Comparison of ENCODE assay signal across 19 cellular contexts in the genomic region with DNA sequence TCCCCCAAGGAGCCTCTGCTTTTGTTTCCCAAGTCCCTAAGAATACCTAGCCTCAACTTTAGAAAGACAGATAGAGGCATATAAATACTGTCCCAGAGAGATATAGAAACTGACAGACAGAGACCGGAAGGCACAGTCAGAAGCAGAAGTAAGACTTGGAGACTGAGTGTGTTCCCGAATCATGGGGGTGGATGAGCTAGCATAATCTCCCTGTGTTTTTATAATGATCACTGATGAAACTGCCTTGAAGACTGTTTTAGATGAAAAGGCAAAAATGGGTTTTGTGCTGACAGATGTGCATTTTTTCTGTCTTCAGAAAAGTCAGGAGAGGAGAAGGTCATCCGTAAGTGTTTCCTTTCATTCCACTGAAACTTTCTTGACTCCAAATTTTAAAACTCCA. TPM values are rescaled to one million over a fixed set of nuclear protein-coding genes. Genes with fewer than 3 reads are reported as not detected.
A peak's percentile ranks its signal among the peaks of the same experiment; 100 is the strongest.
DNase-seq lines count a peak whose midpoint lies in the region; ATAC-seq and TF ChIP-seq lines count a peak whose summit lies in the region.
"Had no signal": no experiment of that assay in that cellular context is flagged by ENCODE, and none has a peak within 500 bp of the region (broad histone marks: within the 10 kb centered on the region; RNA-seq: fewer than 3 reads in every experiment).

No MANE protein-coding gene starts in this region.

- H3K36me3 ChIP-seq in GM23338 (ENCODE audit: insufficient read depth) (no peaks in the 10 kb centered on the region), neutrophil (no peaks in the 10 kb centered on the region), mammary epithelial cell (ENCODE audit: insufficient read depth, low read length) (no peaks in the 10 kb centered on the region)
- H3K36me3 ChIP-seq: HAP-1, prostate gland had no signal

- in situ Hi-C loops in mammary epithelial cell (cut with MboI; ENCODE audit: low sequenced_read_pairs in 2 of 2): no loop called here

- H3K27me3 ChIP-seq in GM23338 (ENCODE audit: insufficient read depth) (no peaks in the 10 kb centered on the region; the same call in 1 of the 2 replicates), neutrophil (no peaks in the 10 kb centered on the region), mammary epithelial cell (ENCODE audit: insufficient read depth, low read length) (no peaks in the 10 kb centered on the region)

- no peaks in the 10 kb centered on the region for H4K20me1 ChIP-seq in GM23338 (replicated peaks; ENCODE audit: insufficient read depth)
- H4K20me1 ChIP-seq in mammary epithelial cell (ENCODE audit: insufficient read depth, low read length): no peaks in the 10 kb centered on the region

- WGBS in mammary epithelial cell (ENCODE audit: low coverage, missing lambda C conversion rate): 66% methylated on average over 3 of the region's 3 CpGs

- ATAC-seq in GM23338 (no peak), HG02763 (IDR thresholded peaks at IDR 0.05; ENCODE audit: unreplicated experiment) (no peak)
- ATAC-seq: activated CD4-positive, alpha-beta T cell treated with anti-CD3 and anti-CD28 coated beads for 36 hours; Panc1 had no signal

- BruUV-seq in mammary epithelial cell (replicated peaks; lab: Mats Ljungman, UMichigan): no TSS peak

- no peak overlapping the region for H3K9ac ChIP-seq in mammary epithelial cell (ENCODE audit: insufficient read depth, low read length)

- no peaks in the 10 kb centered on the region for H3K36me3 Mint-ChIP-seq in GM23338 (ENCODE audit: low read depth)
- H3K36me3 Mint-ChIP-seq: IgD-negative memory B cell had no signal

- H3K4me1 ChIP-seq in GM23338 (ENCODE audit: insufficient read depth) (no peaks in the 10 kb centered on the region), neutrophil (ENCODE audit: control insufficient read depth in 1 of 2, insufficient read depth in 1 of 2, low read depth in 1 of 2, low read length in 1 of 2) (peaks cover 35 to 44% of the 10 kb centered on the region in 2 experiments), mammary epithelial cell (ENCODE audit: insufficient read depth, low read length) (peaks cover 3% of the 10 kb centered on the region)
- H3K4me1 ChIP-seq: HAP-1, prostate gland had no signal

- H3K4me3 Mint-ChIP-seq in GM23338: no peak overlapping the region; the same call in 2 of the 3 replicates
- H3K4me3 Mint-ChIP-seq: activated CD4-positive, alpha-beta T cell treated with anti-CD3 and anti-CD28 coated beads for 36 hours; CD4-positive, CD25-positive, alpha-beta regulatory T cell; IgD-negative memory B cell; T-helper 1 cell treated with Interleukin-12 subunit alpha and Interleukin-12 subunit beta and Interleukin-4 antibody, amounts not matched to agents 30 μg/mL and 1 μg/mL, for 36 hours had no signal

- intact Hi-C loops in mammary epithelial cell (cut with micrococcal nuclease): no loop called here

- TF ChIP-seq CTCF in GM23338 (conservative IDR thresholded peaks at IDR 0.05; ENCODE audit: low read depth in 2 of 2) (no peak), neutrophil (IDR thresholded peaks at IDR 0.05) (no peak), mammary epithelial cell (conservative IDR thresholded peaks at IDR 0.05 in 1 of 2, IDR thresholded peaks at IDR 0.05 in 1 of 2; ENCODE audit: extremely low read depth in 1 of 2, insufficient read depth in 1 of 2, low read depth in 1 of 2, low read length in 2 of 2) (no peak)

- no peak overlapping the region for H3K27ac Mint-ChIP-seq in GM23338
- H3K27ac Mint-ChIP-seq: activated CD4-positive, alpha-beta T cell treated with anti-CD3 and anti-CD28 coated beads for 36 hours; CD4-positive, CD25-positive, alpha-beta regulatory T cell; IgD-negative memory B cell; T-helper 1 cell treated with Interleukin-12 subunit alpha and Interleukin-12 subunit beta and Interleukin-4 antibody, amounts not matched to agents 30 μg/mL and 1 μg/mL, for 36 hours had no signal

- H3K4me2 ChIP-seq in GM23338 (no peak overlapping the region), mammary epithelial cell (ENCODE audit: insufficient read depth, low read depth, low read length) (no peak overlapping the region)

- dilution Hi-C loops in mammary epithelial cell (cut with HindIII; ENCODE audit: low sequenced_read_pairs): no loop called here

- no peaks in the 10 kb centered on the region for H3K9me3 Mint-ChIP-seq in GM23338
- H3K9me3 Mint-ChIP-seq: IgD-negative memory B cell; T-helper 1 cell treated with Interleukin-12 subunit alpha and Interleukin-12 subunit beta and Interleukin-4 antibody, amounts not matched to agents 30 μg/mL and 1 μg/mL, for 36 hours had no signal

- H3K9me3 ChIP-seq in neutrophil (no peaks in the 10 kb centered on the region), mammary epithelial cell (replicated peaks; ENCODE audit: insufficient read depth, low read length) (no peaks in the 10 kb centered on the region)
- H3K9me3 ChIP-seq: HAP-1, prostate gland had no signal

- H3K4me1 Mint-ChIP-seq in GM23338: no peaks in the 10 kb centered on the region; the same call in 2 of the 3 replicates

- CTCF ChIA-PET in mammary epithelial cell (lab: Charles Lee; ENCODE audit: low non-redundant PET): no interaction called here

- H3K27ac ChIP-seq in GM23338 (ENCODE audit: low read depth) (no peak overlapping the region), caudate nucleus (ENCODE audit: low read depth, low read length) (peak overlapping the region; percentile 26), neutrophil (peak overlapping the region; percentile 58), mammary epithelial cell (ENCODE audit: insufficient read depth, low read depth, low read length) (no peak overlapping the region)
- H3K27ac ChIP-seq: prostate gland had no signal

- no peaks in the 10 kb centered on the region for H3K79me2 ChIP-seq in GM23338 (replicated peaks; ENCODE audit: insufficient read depth)
- no peaks in the 10 kb centered on the region for H3K79me2 ChIP-seq in mammary epithelial cell (ENCODE audit: insufficient read depth, low read length)

- peaks cover 10% of the 10 kb centered on the region for H3K27me3 Mint-ChIP-seq in GM23338 (ENCODE audit: insufficient read depth, low read depth, poor library complexity)

- no peak for DNase-seq in GM23338 (ENCODE audit: low spot score)
- peak; percentile 29 for DNase-seq in NOMO-1 treated with dmso at 0.1 percent for 144 hours (lab: John Stamatoyannopoulos, UW; ENCODE audit: unreplicated experiment)
- DNase-seq in caudate nucleus (lab: John Stamatoyannopoulos, UW): peak in 8 of 61 donors; percentile 8 to 65 (median 26)
- no peak for DNase-seq in dedifferentiated amniotic fluid mesenchymal stem cell (ENCODE audit: extremely low spot score)
- no peak for DNase-seq in COLO668 (lab: John Stamatoyannopoulos, UW; ENCODE audit: unreplicated experiment)
- no peak for DNase-seq in mammary epithelial cell
- DNase-seq: activated CD4-positive, alpha-beta T cell treated with anti-CD3 and anti-CD28 coated beads for 36 hours; CD4-positive, CD25-positive, alpha-beta regulatory T cell; NCI-H1436; NCI-H446 had no signal

- H3F3A ChIP-seq in GM23338 (replicated peaks; ENCODE audit: low read depth): no peaks in the 10 kb centered on the region

- no peaks in the 10 kb centered on the region for H3K9me2 ChIP-seq in GM23338 (ENCODE audit: insufficient read depth)

- H3K4me3 ChIP-seq in GM23338 (no peak overlapping the region), neutrophil (ENCODE audit: low read depth in 1 of 2, low read length in 1 of 2) (no peak overlapping the region), mammary epithelial cell (replicated peaks in 1 of 3; ENCODE audit: insufficient read depth in 1 of 3, low read depth in 2 of 3, low read length in 3 of 3) (no peak overlapping the region)
- H3K4me3 ChIP-seq: HAP-1, prostate gland had no signal

- H2AFZ ChIP-seq in GM23338: 0 out of 2 replicates have a peak overlapping the region, but pooled peaks have one; percentile 28
- H2AFZ ChIP-seq in mammary epithelial cell (ENCODE audit: low read depth, low read length): no peak overlapping the region

TF ChIP-seq in GM23338, 12 proteins besides CTCF, POLR2A, EP300 and RAD21:
- TF ChIP-seq STAT1 (IDR thresholded peaks at IDR 0.05; ENCODE audit: unreplicated experiment) (no peak), ZNF114 (CRISPR knock-in tag; IDR thresholded peaks at IDR 0.05) (no peak), ZNF331 (CRISPR knock-in tag; IDR thresholded peaks at IDR 0.05; ENCODE audit: low read depth) (no peak)

RNA-seq across cellular contexts. Expression of gene PSMD3, which starts 8.3 kb away (rescaled TPM):
- 200 and 217 TPM in 2 replicates for total RNA-seq in GM23338 (2014; rRNA removed; shearing (Covaris generic))
- polyA plus RNA-seq in GM23338 (2016; fragmentation: Nextera tagmentation; extraction: Ambion mirVana): 100 and 112 TPM in 2 replicates
- 100 to 1,000 TPM; 112 to 159 TPM for total RNA-seq in mammary epithelial cell
- polyA plus RNA-seq in mammary epithelial cell: 184 TPM
- polyA minus RNA-seq in mammary epithelial cell: 160 TPM

RNA-seq across cellular contexts. Expression of gene GSDMA, which starts 9.5 kb away (rescaled TPM):
- total RNA-seq in GM23338 (2014; rRNA removed; shearing (Covaris generic)): 1.0 TPM in 1 of 2 replicates, not detected in the other
- polyA plus RNA-seq in GM23338 (2016; fragmentation: Nextera tagmentation; extraction: Ambion mirVana) (not detected in 2 replicates), mammary epithelial cell (7.8 TPM)
- 10 to 100 TPM in 1 of 2 donors, under 1 TPM in 1; 0.67 to 12.7 TPM for total RNA-seq in mammary epithelial cell
- polyA minus RNA-seq in mammary epithelial cell: 2.5 TPM
- total RNA-seq: endothelial cell of umbilical vein had no signal
- polyA plus RNA-seq: endothelial cell of umbilical vein had no signal

RNA-seq across cellular contexts. Expression of gene CSF3, which starts 43.0 kb away (rescaled TPM):
- 1.2 TPM in 1 of 2 replicates, not detected in the other for total RNA-seq in GM23338 (2014; rRNA removed; shearing (Covaris generic))
- polyA plus RNA-seq in GM23338 (2016; fragmentation: Nextera tagmentation; extraction: Ambion mirVana): not detected in 2 replicates
- 1 to 10 TPM in 1 of 2 donors, not detected in 1; 8.2 TPM for total RNA-seq in mammary epithelial cell
- 5.1 TPM for polyA plus RNA-seq in mammary epithelial cell
- polyA minus RNA-seq in mammary epithelial cell: not detected
- total RNA-seq: activated CD4-positive, alpha-beta T cell treated with anti-CD3 and anti-CD28 coated beads for 36 hours; CD4-positive, CD25-positive, alpha-beta regulatory T cell had no signal
- polyA plus RNA-seq: CD4-positive, CD25-positive, alpha-beta regulatory T cell; IgD-negative memory B cell had no signal

RNA-seq across cellular contexts. Expression of gene LRRC3C, which starts 44.7 kb away (rescaled TPM):
- 0.24 TPM in 1 of 2 replicates, not detected in the other for total RNA-seq in GM23338 (2014; rRNA removed; shearing (Covaris generic))
- polyA plus RNA-seq in GM23338 (2016; fragmentation: Nextera tagmentation; extraction: Ambion mirVana): not detected in 2 replicates
- not detected for total RNA-seq in mammary epithelial cell
- polyA plus RNA-seq in mammary epithelial cell: not detected
- not detected for polyA minus RNA-seq in mammary epithelial cell
- total RNA-seq: activated CD4-positive, alpha-beta T cell treated with anti-CD3 and anti-CD28 coated beads for 36 hours; CD4-positive, CD25-positive, alpha-beta regulatory T cell; endothelial cell of umbilical vein; prostate gland had no signal
- polyA plus RNA-seq: endothelial cell of umbilical vein, IgD-negative memory B cell, keratinocyte had no signal

RNA-seq across cellular contexts. Expression of gene ORMDL3, which starts 44.9 kb away (rescaled TPM):
- 38.5 and 39.2 TPM in 2 replicates for total RNA-seq in GM23338 (2014; rRNA removed; shearing (Covaris generic))
- polyA plus RNA-seq in GM23338 (2016; fragmentation: Nextera tagmentation; extraction: Ambion mirVana) (33.6 and 41.3 TPM in 2 replicates), mammary epithelial cell (20.1 TPM)
- total RNA-seq in mammary epithelial cell: 10 to 100 TPM; 36.2 to 53.3 TPM
- polyA minus RNA-seq in mammary epithelial cell: 55.2 TPM

Comparison
In these comparisons a context has a peak if more than half of its experiments do, and no peak if none do; other contexts are left out.
1. H3K27ac ChIP-seq: peak in caudate nucleus (single experiment) and neutrophil (single experiment); none in GM23338 (single experiment) and mammary epithelial cell (single experiment).